8 cellular contexts compared by ENCODE assay signal in the genomic region with DNA sequence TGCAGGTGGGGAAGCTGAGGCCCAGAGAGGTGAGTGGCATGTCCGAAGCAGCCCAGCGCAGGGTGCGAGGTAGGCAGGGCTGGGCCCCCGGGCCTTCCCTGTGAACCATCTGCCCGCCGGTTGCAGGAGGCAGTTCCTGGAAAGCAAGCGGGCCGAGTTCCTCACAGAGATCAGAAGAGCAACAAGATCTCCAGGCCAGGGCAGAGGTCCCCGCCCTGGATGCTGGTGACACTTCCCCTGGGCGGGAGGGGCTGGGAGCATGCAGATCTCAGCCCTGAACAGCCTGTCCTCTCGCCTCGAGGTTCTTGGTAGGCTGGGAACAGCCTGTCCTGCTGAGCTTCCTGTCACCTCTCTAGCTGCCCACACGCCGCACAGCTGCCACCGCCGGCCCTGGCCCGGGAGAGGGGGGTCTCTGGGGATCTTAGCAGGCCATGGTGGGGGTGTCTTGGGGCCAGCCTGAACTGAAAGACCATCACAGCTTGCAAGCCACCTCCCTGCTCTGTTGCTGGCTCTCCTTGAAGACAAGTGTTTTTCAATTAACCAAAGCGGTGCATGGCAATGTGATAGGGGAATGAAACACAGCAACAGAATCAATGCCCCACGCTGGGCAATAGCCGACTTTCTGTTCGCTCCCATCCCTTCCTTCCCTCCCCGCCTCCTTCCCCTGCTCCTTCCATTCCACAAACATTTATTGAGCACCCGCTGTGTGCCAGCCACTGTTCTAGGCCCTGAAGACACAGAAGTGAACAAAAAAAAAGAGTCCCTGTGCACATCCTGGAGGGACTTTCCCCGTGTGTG. TPM values are rescaled to one million over a fixed set of nuclear protein-coding genes. Genes with fewer than 3 reads are reported as not detected.
DNase-seq lines count a peak whose midpoint lies in the region; ATAC-seq, FAIRE-seq and TF ChIP-seq lines count a peak whose summit lies in the region.

No MANE protein-coding gene starts in this region.

- no peak overlapping the region for H3K4me3 ChIP-seq in BE2C (ENCODE audit: low read depth, low read length)

- H3K27me3 ChIP-seq in BE2C = no peaks in the 10 kb centered on the region

- ATAC-seq in GM21381 (IDR thresholded peaks at IDR 0.05; ENCODE audit: unreplicated experiment) = peak; percentile 42

- DNase-seq in NOMO-1 treated with DMSO at 0.1 percent for 48 hours (lab: John Stamatoyannopoulos, UW; ENCODE audit: unreplicated experiment) (peak; percentile 79), activated T-helper 1 cell treated with Interleukin-2 at 50 U/mL for 16 hours (ENCODE audit: low read depth) (peak; percentile 39), islet precursor cell (peak; percentile 81), D721Med (ENCODE audit: insufficient read length, low spot score) (no peak), urothelium cell line (ENCODE audit: low spot score) (no peak), BE2C (no peak)
- DNase-seq in stimulated activated CD8-positive, alpha-beta memory T cell treated with anti-CD3 and anti-CD28 coated beads, Interleukin-15, amount 100 ng/mL, for 48 hours (ENCODE audit: low read depth in 2 of 2) = peak; percentile 75

- no peaks in the 10 kb centered on the region for H3K9me3 ChIP-seq in BE2C

- TF ChIP-seq CTCF in D721Med (IDR thresholded peaks at IDR 0.05; ENCODE audit: insufficient read depth, missing control alignments) = no peak
- no peak for TF ChIP-seq CTCF in BE2C (IDR thresholded peaks at IDR 0.05; ENCODE audit: low read depth, low read length)

- H3K4me1 ChIP-seq in BE2C = no peaks in the 10 kb centered on the region

- no peak for FAIRE-seq in D721Med (lab: Jason Lieb, UNC)
- FAIRE-seq in urothelium cell line (lab: Jason Lieb, UNC) = no peak

- H3K36me3 ChIP-seq in BE2C = no peaks in the 10 kb centered on the region

RNA-seq across cellular contexts. Expression of gene SOCS1, which starts 31.7 kb away (rescaled TPM):
- polyA plus RNA-seq in BE2C (2012; ENCODE audit: insufficient read depth, insufficient read length, low read depth) = 0.83 TPM

RNA-seq across cellular contexts. Expression of gene TNP2, which starts 44.8 kb away (rescaled TPM):
- not detected for polyA plus RNA-seq in BE2C (2012; ENCODE audit: insufficient read depth, insufficient read length, low read depth)

RNA-seq across cellular contexts. Expression of gene PRM3, which starts 49.1 kb away (rescaled TPM):
- not detected for polyA plus RNA-seq in BE2C (2012; ENCODE audit: insufficient read depth, insufficient read length, low read depth)

RNA-seq across cellular contexts. Expression of gene PRM2, which starts 52.0 kb away (rescaled TPM):
- not detected for polyA plus RNA-seq in BE2C (2012; ENCODE audit: insufficient read depth, insufficient read length, low read depth)

RNA-seq across cellular contexts. Expression of gene PRM1, which starts 56.8 kb away (rescaled TPM):
- polyA plus RNA-seq in BE2C (2012; ENCODE audit: insufficient read depth, insufficient read length, low read depth) = not detected

Comparison
In these comparisons a context has a peak if more than half of its experiments do, and no peak if none do; other contexts are left out.
1. DNase-seq: peak in NOMO-1 treated with DMSO at 0.1 percent for 48 hours (single experiment), activated T-helper 1 cell treated with Interleukin-2 at 50 U/mL for 16 hours (single experiment), islet precursor cell (single experiment) and stimulated activated CD8-positive, alpha-beta memory T cell treated with anti-CD3 and anti-CD28 coated beads, Interleukin-15, amount 100 ng/mL, for 48 hours (2 of 2); none in D721Med (single experiment), urothelium cell line (single experiment) and BE2C (single experiment).